In genomic region chr22:20177217-20177911, GRCh38 we compare ENCODE assay signal across 1 cellular context.
TF ChIP-seq lines count a peak whose summit lies in the region.

No MANE protein-coding gene starts in this region.

TF ChIP-seq in GM23338, 12 proteins besides CTCF, POLR2A, EP300 and RAD21 (continued from another document):
- TF ChIP-seq ZNF462 (CRISPR knock-in tag; IDR thresholded peaks at IDR 0.05) (no peak), REST (IDR thresholded peaks at IDR 0.05; ENCODE audit: unreplicated experiment) (no peak), ETS1 (IDR thresholded peaks at IDR 0.05) (no peak), EZH2phosphoT487 (IDR thresholded peaks at IDR 0.05; ENCODE audit: unreplicated experiment) (no peak), POLR2AphosphoS5 (IDR thresholded peaks at IDR 0.05; ENCODE audit: low read depth) (no peak), ZNF331 (CRISPR knock-in tag; IDR thresholded peaks at IDR 0.05; ENCODE audit: low read depth) (no peak), CREB1 (CRISPR knock-in tag; IDR thresholded peaks at IDR 0.05; ENCODE audit: low read depth) (no peak)
TF ChIP-seq in GM23338: peak in this region for 0.
